ENCODE assay signal across 18 cellular contexts in the genomic region with DNA sequence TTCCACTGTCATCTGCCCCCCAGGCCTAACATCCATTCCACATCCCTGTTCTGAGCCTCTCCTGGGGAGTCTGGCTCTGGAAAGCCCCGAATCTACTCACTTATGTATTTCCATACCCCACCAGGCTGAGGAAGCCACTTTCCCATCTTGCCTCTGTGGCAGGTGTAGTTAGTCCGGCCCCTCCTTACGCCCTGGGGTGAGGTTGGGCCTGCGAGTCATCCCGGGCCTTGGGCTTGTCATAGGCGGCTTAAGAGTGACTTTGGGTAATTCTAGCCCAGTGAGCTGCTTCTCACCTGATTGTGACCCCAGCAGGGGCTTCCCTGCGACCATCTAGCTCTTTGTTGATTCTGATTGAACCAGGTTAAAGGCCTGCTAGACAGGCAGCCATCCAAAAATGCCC. TPM values are rescaled to one million over a fixed set of nuclear protein-coding genes. Genes with fewer than 3 reads are reported as not detected.
DNase-seq lines count a peak whose midpoint lies in the region; ATAC-seq and TF ChIP-seq lines count a peak whose summit lies in the region.
"Had no signal": no experiment of that assay in that cellular context is flagged by ENCODE, and none has a peak within 500 bp of the region (broad histone marks: within the 10 kb centered on the region; RNA-seq: fewer than 3 reads in every experiment).

No MANE protein-coding gene starts in this region.

- no peak overlapping the region for H3K4me3 Mint-ChIP-seq in natural killer cell treated with Interleukin-12 subunit alpha and Interleukin-12 subunit beta and Interleukin-15 and Interleukin-18, amount 100 ng/mL, for 72 hours
- H3K4me3 Mint-ChIP-seq: T-helper 2 cell treated with Interferon-gamma antibody and Interleukin-4, amounts not matched to agents 5 μg/mL and 100 μg/mL, for 36 hours had no signal

- H3K36me3 Mint-ChIP-seq in natural killer cell treated with Interleukin-12 subunit alpha and Interleukin-12 subunit beta and Interleukin-15 and Interleukin-18, amount 100 ng/mL, for 72 hours, result no peaks in the 10 kb centered on the region

- TF ChIP-seq CTCF in gastrocnemius medialis (IDR thresholded peaks at IDR 0.05 in 4 of 5, conservative IDR thresholded peaks at IDR 0.05 in 1 of 5), result no peak

- H3K27me3 ChIP-seq in gastrocnemius medialis, result no peaks in the 10 kb centered on the region
- H3K27me3 ChIP-seq: dorsolateral prefrontal cortex, transverse colon had no signal

- no peaks in the 10 kb centered on the region for H3K36me3 ChIP-seq in gastrocnemius medialis
- H3K36me3 ChIP-seq: prostate gland, transverse colon had no signal

- no peaks in the 10 kb centered on the region for H3K9me3 Mint-ChIP-seq in natural killer cell treated with Interleukin-12 subunit alpha and Interleukin-12 subunit beta and Interleukin-15 and Interleukin-18, amount 100 ng/mL, for 72 hours
- H3K9me3 Mint-ChIP-seq: T-helper 2 cell treated with Interferon-gamma antibody and Interleukin-4, amounts not matched to agents 5 μg/mL and 100 μg/mL, for 36 hours had no signal

- no peaks in the 10 kb centered on the region for H3K4me1 Mint-ChIP-seq in natural killer cell treated with Interleukin-12 subunit alpha and Interleukin-12 subunit beta and Interleukin-15 and Interleukin-18, amount 100 ng/mL, for 72 hours (ENCODE audit: low read depth in 2 of 2)

- no peaks in the 10 kb centered on the region for H3K27me3 Mint-ChIP-seq in natural killer cell treated with Interleukin-12 subunit alpha and Interleukin-12 subunit beta and Interleukin-15 and Interleukin-18, amount 100 ng/mL, for 72 hours

- intact Hi-C loops in gastrocnemius medialis (cut with DNase I; ENCODE audit: low total_unique reads), result no loop called here

- H3K4me1 ChIP-seq in gastrocnemius medialis, result no peaks in the 10 kb centered on the region
- H3K4me1 ChIP-seq: prostate gland, transverse colon had no signal

- H3K27ac Mint-ChIP-seq in natural killer cell treated with Interleukin-12 subunit alpha and Interleukin-12 subunit beta and Interleukin-15 and Interleukin-18, amount 100 ng/mL, for 72 hours, result no peak overlapping the region
- H3K27ac Mint-ChIP-seq: T-helper 2 cell treated with Interferon-gamma antibody and Interleukin-4, amounts not matched to agents 5 μg/mL and 100 μg/mL, for 36 hours had no signal

- ATAC-seq in GM21619 (IDR thresholded peaks at IDR 0.05; ENCODE audit: unreplicated experiment) (peak; percentile 75), gastrocnemius medialis (no peak)
- ATAC-seq in natural killer cell treated with Interleukin-12 subunit alpha and Interleukin-12 subunit beta and Interleukin-15 and Interleukin-18, amount 100 ng/mL, for 72 hours, result no peak
- ATAC-seq: K562 had no signal

- TF ChIP-seq POLR2A in gastrocnemius medialis (IDR thresholded peaks at IDR 0.05), result no peak

- in situ Hi-C loops in gastrocnemius medialis (cut with MboI; ENCODE audit: low sequenced_read_pairs in 4 of 4), result no loop called here

- H3K27ac ChIP-seq in gastrocnemius medialis, result no peak overlapping the region
- H3K27ac ChIP-seq: dorsolateral prefrontal cortex, prostate gland, transverse colon had no signal

- no peak overlapping the region for H3K4me3 ChIP-seq in gastrocnemius medialis
- H3K4me3 ChIP-seq: dorsolateral prefrontal cortex, K562, prostate gland, transverse colon had no signal

- DNase-seq in A172 (ENCODE audit: low spot score) (peak; percentile 45), NCI-H82 treated with DMSO at 0.1 percent for 48 hours (lab: John Stamatoyannopoulos, UW; ENCODE audit: unreplicated experiment) (peak; percentile 32), iPS DF 19.7 (ENCODE audit: low read depth, low spot score) (peak; percentile 17), gastrocnemius medialis (no peak), NCI-H1417 treated with DMSO at 0.1 percent for 48 hours (lab: John Stamatoyannopoulos, UW) (no peak), Ammon's horn (ENCODE audit: low spot score) (no peak)
- DNase-seq in natural killer cell treated with Interleukin-12 subunit alpha and Interleukin-12 subunit beta and Interleukin-15 and Interleukin-18, amount 100 ng/mL, for 72 hours (ENCODE audit: low spot score), result no peak
- DNase-seq: activated CD4-positive, alpha-beta T cell treated with anti-CD3 and anti-CD28 coated beads, Interleukin-2, amount 50 U/mL, for 4 hours; dorsolateral prefrontal cortex; kidney; NCI-H1694; NCI-H526; transverse colon had no signal

- H3K9me3 ChIP-seq in gastrocnemius medialis, result no peaks in the 10 kb centered on the region
- H3K9me3 ChIP-seq: prostate gland, transverse colon had no signal

RNA-seq across cellular contexts. Expression of a gene that starts 21.1 kb away (rescaled TPM):
- not detected in 2 replicates for total RNA-seq in A172 (2014; rRNA removed; shearing (Covaris generic))
- 1 to 10 TPM in 1 of 4 donors, under 1 TPM in 2, not detected in 1; 0.03 to 1.3 (median 0.36) TPM for total RNA-seq in gastrocnemius medialis
- not detected for total RNA-seq in natural killer cell treated with Interleukin-12 subunit alpha and Interleukin-12 subunit beta and Interleukin-15 and Interleukin-18, amount 100 ng/mL, for 72 hours
- total RNA-seq: fibroblast of villous mesenchyme, K562, kidney, prostate gland had no signal

Comparison
In these comparisons a context has a peak if more than half of its experiments do, and no peak if none do; other contexts are left out.
1. DNase-seq: peak in A172 (single experiment), NCI-H82 treated with DMSO at 0.1 percent for 48 hours (single experiment) and iPS DF 19.7 (single experiment); none in gastrocnemius medialis (0 of 2), NCI-H1417 treated with DMSO at 0.1 percent for 48 hours (single experiment), Ammon's horn (single experiment) and natural killer cell treated with Interleukin-12 subunit alpha and Interleukin-12 subunit beta and Interleukin-15 and Interleukin-18, amount 100 ng/mL, for 72 hours (single experiment).